22 cellular contexts compared by ENCODE assay signal in genomic region chr2:47629501-47630460, GRCh38. TPM values are rescaled to one million over a fixed set of nuclear protein-coding genes. Genes with fewer than 3 reads are reported as not detected.
"Had no signal": no experiment of that assay in that cellular context is flagged by ENCODE, and none has a peak within 500 bp of the region (broad histone marks: within the 10 kb centered on the region; RNA-seq: fewer than 3 reads in every experiment).

No MANE protein-coding gene starts in this region.

- H3K9me3 ChIP-seq: tibial nerve, vagina had no signal

- H3K4me1 ChIP-seq: vagina had no signal

- H3K4me3 Mint-ChIP-seq: activated CD4-positive, alpha-beta T cell treated with anti-CD3 and anti-CD28 coated beads, Interleukin-2, amount 10 ng/mL, durations not matched to agents 7 days and 5 days; activated CD8-positive, alpha-beta T cell treated with anti-CD3 and anti-CD28 coated beads, Interleukin-2, amount 10 ng/mL, durations not matched to agents 7 days and 5 days; activated naive CD8-positive, alpha-beta T cell; activated T-cell treated with anti-CD3 and anti-CD28 coated beads, Interleukin-2, amount 50 U/mL, for 4 hours; nephron progenitor cell had no signal

- H3K27me3 ChIP-seq: tibial nerve, vagina had no signal

- H3K9me3 Mint-ChIP-seq: activated CD4-positive, alpha-beta T cell treated with anti-CD3 and anti-CD28 coated beads, Interleukin-2, amount 10 ng/mL, durations not matched to agents 7 days and 5 days; activated T-cell treated with anti-CD3 and anti-CD28 coated beads, Interleukin-2, amount 50 U/mL, for 4 hours had no signal

- DNase-seq: activated CD4-positive, alpha-beta T cell treated with anti-CD3 and anti-CD28 coated beads, Interleukin-2, amount 10 ng/mL, durations not matched to agents 7 days and 5 days; activated CD8-positive, alpha-beta memory T cell treated with anti-CD3 and anti-CD28 coated beads, Interleukin-2, amount 50 U/mL, for 4 hours; activated CD8-positive, alpha-beta T cell treated with anti-CD3 and anti-CD28 coated beads, Interleukin-2, amount 10 ng/mL, durations not matched to agents 7 days and 5 days; activated gamma-delta T cell; activated T-cell treated with anti-CD3 and anti-CD28 coated beads, Interleukin-2, amount 50 U/mL, for 4 hours; amniotic stem cell; foreskin fibroblast; midbrain; nephron progenitor cell; occipital lobe; right cardiac atrium; stimulated activated CD4-positive, alpha-beta T cell treated with anti-CD3 and anti-CD28 coated beads, Interleukin-2, amount 100 ng/mL, for 24 hours; stimulated activated naive CD8-positive, alpha-beta T cell treated with anti-CD3 and anti-CD28 coated beads, Interleukin-15, Interleukin-2, amounts not matched to agents 100 U/mL and 50 U/mL, for 24 hours had no signal

- ATAC-seq: activated CD4-positive, CD25-positive, alpha-beta regulatory T cell treated with anti-CD3 and anti-CD28 coated beads, Interleukin-2, amount 50 U/mL, for 24 hours; activated CD8-positive, alpha-beta T cell treated with anti-CD3 and anti-CD28 coated beads, Interleukin-2, amount 10 ng/mL, durations not matched to agents 7 days and 5 days; activated T-cell treated with anti-CD3 and anti-CD28 coated beads, Interleukin-2, amount 50 U/mL, for 4 hours; right cardiac atrium; stimulated activated naive CD8-positive, alpha-beta T cell treated with anti-CD3 and anti-CD28 coated beads, Interleukin-15, Interleukin-2, amounts not matched to agents 100 U/mL and 50 U/mL, for 24 hours had no signal

- H3K27ac ChIP-seq: tibial nerve, vagina had no signal

- H3K27ac Mint-ChIP-seq: activated CD4-positive, alpha-beta T cell treated with anti-CD3 and anti-CD28 coated beads, Interleukin-2, amount 10 ng/mL, durations not matched to agents 7 days and 5 days; activated CD8-positive, alpha-beta T cell treated with anti-CD3 and anti-CD28 coated beads, Interleukin-2, amount 10 ng/mL, durations not matched to agents 7 days and 5 days; activated naive CD8-positive, alpha-beta T cell; nephron progenitor cell; progenitor cell of endocrine pancreas had no signal

- H3K27me3 Mint-ChIP-seq: progenitor cell of endocrine pancreas had no signal

- H3K36me3 ChIP-seq: tibial nerve, vagina had no signal

- H3K4me1 Mint-ChIP-seq: activated CD4-positive, alpha-beta T cell treated with anti-CD3 and anti-CD28 coated beads, Interleukin-2, amount 10 ng/mL, durations not matched to agents 7 days and 5 days had no signal

- H3K4me3 ChIP-seq: lung, tibial nerve, vagina had no signal

RNA-seq across cellular contexts. Expression of gene KCNK12, which starts 59.0 kb away (rescaled TPM):
- total RNA-seq: dermis microvascular lymphatic vessel endothelial cell, myocyte, progenitor cell of endocrine pancreas, right cardiac atrium, skeletal muscle tissue, vagina had no signal
